Comparison of ENCODE assay signal across 8 cellular contexts in genomic region chr7:113118074-113118959, GRCh38. TPM values are rescaled to one million over a fixed set of nuclear protein-coding genes. Genes with fewer than 3 reads are reported as not detected.
DNase-seq lines count a peak whose midpoint lies in the region; ATAC-seq, FAIRE-seq and TF ChIP-seq lines count a peak whose summit lies in the region.

Gene SMIM30 (minus strand): TSS chr7:113118554. CDS start chr7:113117578, 976 bp downstream.

- H3K9me1 ChIP-seq in keratinocyte (ENCODE audit: control insufficient read depth, extremely low read depth, insufficient read depth, low read length), result no peaks in the 10 kb centered on the region

- peak within 1 kb of the TSS; percentile 77 for H3K9ac ChIP-seq in keratinocyte (ENCODE audit: control insufficient read depth, extremely low read depth, insufficient read depth, low read length)

- peaks cover 6% of the 10 kb centered on the region for H3K36me3 Mint-ChIP-seq in central memory CD8-positive, alpha-beta T cell (ENCODE audit: insufficient read depth)

- no peaks in the 10 kb centered on the region for H3K36me3 ChIP-seq in keratinocyte (ENCODE audit: control insufficient read depth in 2 of 2, extremely low read depth in 1 of 2, insufficient read depth in 2 of 2, low read length in 2 of 2)

- no peaks in the 10 kb centered on the region for H3K27me3 ChIP-seq in keratinocyte (ENCODE audit: control insufficient read depth, extremely low read depth, insufficient read depth, low read length)

- H3K27ac ChIP-seq in keratinocyte (ENCODE audit: control insufficient read depth, insufficient read depth, low read length), result peak within 1 kb of the TSS; percentile 83

- no peaks in the 10 kb centered on the region for H3K9me3 ChIP-seq in keratinocyte (ENCODE audit: control insufficient read depth, low read depth, low read length)

- DNase-seq in AG08396 (ENCODE audit: low spot score) (peak; percentile 91), NCI-H446 (lab: John Stamatoyannopoulos, UW) (peak; percentile 84 to 89), keratinocyte (ENCODE audit: low read depth, low spot score) (no peak)
- DNase-seq in activated CD4-positive, CD25-positive, alpha-beta regulatory T cell treated with anti-CD3 and anti-CD28 coated beads, Interleukin-2, amount 50 U/mL, for 16 hours (ENCODE audit: low read depth, low spot score), result peak; percentile 79
- peak; percentile 67 to 76 for DNase-seq in central memory CD8-positive, alpha-beta T cell (ENCODE audit: low spot score in 2 of 2)
- peak; percentile 71 to 74 for DNase-seq in stimulated activated CD4-positive, alpha-beta T cell treated with anti-CD3 and anti-CD28 coated beads, Interleukin-15, amount 100 ng/mL, for 1 hour (ENCODE audit: low read depth in 1 of 2, low spot score in 1 of 2)

- no peaks in the 10 kb centered on the region for H4K20me1 ChIP-seq in keratinocyte (ENCODE audit: control insufficient read depth, extremely low read depth, insufficient read depth, low read length)

- H3K27me3 Mint-ChIP-seq in central memory CD8-positive, alpha-beta T cell, result no peaks in the 10 kb centered on the region

- peaks cover 11% of the 10 kb centered on the region for H3K4me1 ChIP-seq in keratinocyte (ENCODE audit: control insufficient read depth, extremely low read depth, insufficient read depth, low read length)

- H3K9me3 Mint-ChIP-seq in central memory CD8-positive, alpha-beta T cell, result no peaks in the 10 kb centered on the region

- ATAC-seq in GM19023 (IDR thresholded peaks at IDR 0.05; ENCODE audit: unreplicated experiment) (peak; percentile 99), HG03280 (IDR thresholded peaks at IDR 0.05; ENCODE audit: unreplicated experiment) (peak; percentile 100)
- peak; percentile 100 for ATAC-seq in central memory CD8-positive, alpha-beta T cell (replicated peaks; ENCODE audit: extremely low read depth, poor library complexity, severe bottlenecking)

- H3K27ac Mint-ChIP-seq in central memory CD8-positive, alpha-beta T cell (ENCODE audit: low read depth), result peak within 1 kb of the TSS; percentile 86

- TF ChIP-seq CTCF in keratinocyte (optimal IDR thresholded peaks at IDR 0.05 in 1 of 3, IDR thresholded peaks at IDR 0.05 in 1 of 3, conservative IDR thresholded peaks at IDR 0.05 in 1 of 3; ENCODE audit: extremely low read depth in 1 of 3, insufficient read depth in 2 of 3, low read length in 3 of 3), result peak in 1 of 3 experiments; percentile 6

- H3K4me3 Mint-ChIP-seq in central memory CD8-positive, alpha-beta T cell, result peak within 1 kb of the TSS; percentile 86

- H3K4me2 ChIP-seq in keratinocyte (ENCODE audit: control insufficient read depth, extremely low read depth, insufficient read depth, low read depth, low read length), result peak within 1 kb of the TSS; percentile 79

- H2AFZ ChIP-seq in keratinocyte (ENCODE audit: control insufficient read depth, low read length), result peak within 1 kb of the TSS; percentile 87

- peaks cover 2% of the 10 kb centered on the region for H3K79me2 ChIP-seq in keratinocyte (ENCODE audit: control insufficient read depth, insufficient read depth, low read length)

- H3K4me1 Mint-ChIP-seq in central memory CD8-positive, alpha-beta T cell, result peaks cover 13% of the 10 kb centered on the region

- dilution Hi-C loops in keratinocyte (cut with MboI; ENCODE audit: extremely low pct_ligation_motif_present, low sequenced_read_pairs), result no loop called here

- peak; percentile 85 for FAIRE-seq in keratinocyte (lab: Jason Lieb, UNC)

- peak within 1 kb of the TSS; percentile 60 to 92 (median 90) for H3K4me3 ChIP-seq in keratinocyte (ENCODE audit: control insufficient read depth in 2 of 3, extremely low read depth in 1 of 3, insufficient read depth in 2 of 3, low read depth in 1 of 3, low read length in 3 of 3)

RNA-seq across cellular contexts. Expression of gene SMIM30, which starts in this region (rescaled TPM):
- polyA plus RNA-seq in keratinocyte, result 57.5 to 94.5 TPM (median 77.5 TPM) in 3 replicates
- 19.4 TPM for polyA plus RNA-seq in keratinocyte (2011; ENCODE audit: low read depth)
- polyA plus RNA-seq in keratinocyte (2011; cell fraction: cytosol; rRNA removed), result 61.1 and 114 TPM in 2 replicates
- 21.9 and 23.3 TPM in 2 replicates for polyA plus RNA-seq in keratinocyte (2011; cell fraction: nucleus; rRNA removed)
- polyA plus RNA-seq in keratinocyte (2012; ENCODE audit: low replicate concordance), result 37.0 and 55.9 TPM in 2 replicates
- polyA minus RNA-seq in keratinocyte, result 18.6 to 27.9 TPM (median 26.5 TPM) in 3 replicates
- polyA minus RNA-seq in keratinocyte (2011; cell fraction: cytosol; rRNA and poly(A)+ RNA removed), result 19.6 TPM
- 3.9 and 8.4 TPM in 2 replicates for polyA minus RNA-seq in keratinocyte (2011; cell fraction: nucleus; rRNA and poly(A)+ RNA removed)
